10 cellular contexts compared by ENCODE assay signal in genomic region chr20:21522479-21523397, GRCh38. TPM values are rescaled to one million over a fixed set of nuclear protein-coding genes. Genes with fewer than 3 reads are reported as not detected.
A peak's percentile ranks its signal among the peaks of the same experiment; 100 is the strongest.
DNase-seq lines count a peak whose midpoint lies in the region; ATAC-seq and TF ChIP-seq lines count a peak whose summit lies in the region.
"Had no signal": no experiment of that assay in that cellular context is flagged by ENCODE, and none has a peak within 500 bp of the region (broad histone marks: within the 10 kb centered on the region; RNA-seq: fewer than 3 reads in every experiment).

No MANE protein-coding gene starts in this region.

- no peak overlapping the region for H3K9ac ChIP-seq in mesenchymal stem cell (ENCODE audit: low read length)

- no peak overlapping the region for H3K4ac ChIP-seq in mesenchymal stem cell (ENCODE audit: low read depth in 1 of 2, low read length in 2 of 2)

- H3K27ac ChIP-seq in angular gyrus (ENCODE audit: low read depth, low read length) (peak overlapping the region; percentile 74), mesenchymal stem cell (ENCODE audit: low read length, poor library complexity, severe bottlenecking) (no peak overlapping the region)

- H3K23ac ChIP-seq in mesenchymal stem cell (ENCODE audit: low read length in 2 of 2): no peak overlapping the region

- no peaks in the 10 kb centered on the region for H3K79me1 ChIP-seq in mesenchymal stem cell (replicated peaks; ENCODE audit: low read length, poor library complexity, severe bottlenecking)

- POLR2A ChIA-PET in HEK293T (lab: Yijun Ruan, JAX): interaction anchor here (1.0 to 2.5 kb wide), 8 partner anchors 9 to 684 kb away, joined by 3 to 12 read pairs (median 4); partner anchors contain the start of genes NKX2-2 and XRN2

- H2BK15ac ChIP-seq in mesenchymal stem cell (ENCODE audit: low read depth, poor library complexity, severe bottlenecking): no peak overlapping the region

- H2AK5ac ChIP-seq in mesenchymal stem cell (ENCODE audit: low read length, severe bottlenecking): no peak overlapping the region

- H2AFZ ChIP-seq in mesenchymal stem cell (ENCODE audit: low read depth, low read length): no peak overlapping the region

- 2% methylated on average over 78 of the region's 91 CpGs for WGBS in mesenchymal stem cell

- no peak overlapping the region for H2BK120ac ChIP-seq in mesenchymal stem cell (ENCODE audit: low read depth, low read length)

- ATAC-seq in GM19324 (IDR thresholded peaks at IDR 0.05; ENCODE audit: low FRiP score, unreplicated experiment) (no peak), GM18873 (IDR thresholded peaks at IDR 0.05; ENCODE audit: low FRiP score, unreplicated experiment) (no peak)

- peak overlapping the region; percentile 65 for H3K4me2 ChIP-seq in mesenchymal stem cell (ENCODE audit: low read length, poor library complexity, severe bottlenecking)

- no peak overlapping the region for H3K14ac ChIP-seq in mesenchymal stem cell (ENCODE audit: low read length in 2 of 2)

- H3K4me3 ChIP-seq in mesenchymal stem cell (ENCODE audit: insufficient read depth in 1 of 2, low read depth in 1 of 2, low read length in 2 of 2): no peak overlapping the region

- H2BK12ac ChIP-seq in mesenchymal stem cell (ENCODE audit: low read length in 2 of 2): no peak overlapping the region

- peak; percentile 65 for DNase-seq in Ammon's horn (ENCODE audit: low spot score)
- DNase-seq in HEK293T (ENCODE audit: extremely low spot score): peak; percentile 61
- DNase-seq in mesenchymal stem cell: no peak
- no peak for DNase-seq in UCSD-AML1 (lab: John Stamatoyannopoulos, UW; ENCODE audit: unreplicated experiment)
- no peak for DNase-seq in activated CD4-positive, CD25-positive, alpha-beta regulatory T cell treated with anti-CD3 and anti-CD28 coated beads, Interleukin-2, amount 50 U/mL, for 72 hours
- DNase-seq: cortex of kidney; stimulated activated naive CD4-positive, alpha-beta T cell had no signal

- CTCF ChIA-PET in HEK293T (lab: Yijun Ruan, JAX): interaction anchor here (1.0 to 1.9 kb wide), 3 partner anchors 92 to 658 kb away, joined by 3 to 8 read pairs (median 5); no protein-coding TSS in a partner anchor

- peaks cover 90 to 96% of the 10 kb centered on the region in 2 experiments for H3K27me3 ChIP-seq in mesenchymal stem cell (ENCODE audit: control insufficient read depth in 1 of 2, insufficient read depth in 1 of 2, low read length in 2 of 2)

- H4K91ac ChIP-seq in mesenchymal stem cell (ENCODE audit: low read length): no peak overlapping the region

- H3K4me1 ChIP-seq in mesenchymal stem cell (ENCODE audit: control insufficient read depth, insufficient read depth, low read depth, low read length): peaks cover 16% of the 10 kb centered on the region

- H2BK5ac ChIP-seq in mesenchymal stem cell (ENCODE audit: low read depth, low read length, poor library complexity, severe bottlenecking): no peak overlapping the region

- no peaks in the 10 kb centered on the region for H3K36me3 ChIP-seq in mesenchymal stem cell (ENCODE audit: control insufficient read depth in 1 of 2, insufficient read depth in 2 of 2, low read depth in 1 of 2, low read length in 2 of 2)

- peaks cover 16% of the 10 kb centered on the region for H3K9me3 ChIP-seq in mesenchymal stem cell (ENCODE audit: control insufficient read depth, low read length)

- no peak overlapping the region for H4K8ac ChIP-seq in mesenchymal stem cell (ENCODE audit: low read length)

- H3K18ac ChIP-seq in mesenchymal stem cell (ENCODE audit: low read depth in 1 of 2, low read length in 2 of 2): no peak overlapping the region

TF ChIP-seq in HEK293T, 16 proteins besides CTCF, POLR2A, EP300 and RAD21:
- TF ChIP-seq NFRKB (IDR thresholded peaks at IDR 0.05) (no peak), L3MBTL2 (conservative IDR thresholded peaks at IDR 0.05) (peak; percentile 77)
TF ChIP-seq in HEK293T: peak in this region for 1.

RNA-seq across cellular contexts. Expression of gene NKX2-2, which starts 8.9 kb away (rescaled TPM):
- not detected for polyA plus RNA-seq in mesenchymal stem cell (2013, experiment 1 of 2)
- not detected for polyA plus RNA-seq in mesenchymal stem cell (2013, experiment 2 of 2)

Comparison
In these comparisons a context has a peak if more than half of its experiments do, and no peak if none do; other contexts are left out.
1. DNase-seq: peak in Ammon's horn (single experiment) and HEK293T (single experiment); none in mesenchymal stem cell (single experiment), UCSD-AML1 (single experiment) and activated CD4-positive, CD25-positive, alpha-beta regulatory T cell treated with anti-CD3 and anti-CD28 coated beads, Interleukin-2, amount 50 U/mL, for 72 hours (single experiment).